Comparison of ENCODE assay signal across 9 cellular contexts in the genomic region with DNA sequence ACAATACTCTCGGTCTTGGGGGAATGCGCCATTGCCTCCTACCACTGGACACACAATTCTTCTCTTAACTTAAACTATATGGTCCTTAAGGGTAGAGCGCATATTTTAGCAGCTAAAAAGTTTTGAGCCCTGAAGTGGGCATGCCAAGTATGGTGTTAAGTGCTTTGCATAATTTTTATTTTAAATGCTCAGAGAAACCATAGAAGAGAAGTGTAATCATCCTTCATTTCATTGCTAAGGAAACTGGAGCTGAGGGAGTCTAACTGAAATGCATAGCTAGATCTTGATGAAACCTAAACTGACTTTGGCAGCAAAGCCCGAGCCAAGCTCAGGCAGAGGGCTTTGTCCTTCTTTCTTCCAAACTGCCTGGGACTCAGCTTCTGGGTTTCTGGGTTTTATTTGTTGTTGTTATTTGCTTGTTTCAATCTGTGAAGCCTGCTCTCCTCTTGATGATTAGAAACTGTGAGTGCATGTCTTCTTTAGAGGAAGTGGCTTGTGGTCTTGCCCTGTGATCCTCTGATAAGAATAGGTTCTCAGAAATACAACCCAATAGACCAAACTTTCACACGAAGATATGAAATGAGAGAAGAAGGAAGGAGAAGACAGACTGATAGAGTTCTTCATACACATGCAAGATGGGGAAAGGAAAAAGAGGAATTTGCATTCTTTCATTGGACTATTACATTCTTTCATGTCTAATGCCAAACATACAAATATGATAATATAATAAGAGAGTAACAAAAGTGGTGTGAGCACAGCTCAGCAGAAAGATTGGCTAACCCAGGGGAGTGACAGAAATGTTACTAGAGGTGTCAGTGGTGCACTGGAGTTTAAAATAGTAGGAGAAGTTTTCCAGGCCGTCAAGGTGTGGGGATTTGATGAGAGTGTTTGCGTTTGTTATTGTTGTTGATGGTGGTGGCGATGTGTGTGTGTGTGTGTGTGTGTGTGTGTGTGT. TPM values are rescaled to one million over a fixed set of nuclear protein-coding genes. Genes with fewer than 3 reads are reported as not detected.
A peak's percentile ranks its signal among the peaks of the same experiment; 100 is the strongest.
DNase-seq lines count a peak whose midpoint lies in the region; ATAC-seq and TF ChIP-seq lines count a peak whose summit lies in the region.
"Had no signal": no experiment of that assay in that cellular context is flagged by ENCODE, and none has a peak within 500 bp of the region (broad histone marks: within the 10 kb centered on the region; RNA-seq: fewer than 3 reads in every experiment).

No MANE protein-coding gene starts in this region.

- peaks cover 74 to 85% of the 10 kb centered on the region in 2 donors for H3K36me3 Mint-ChIP-seq in activated naive CD4-positive, alpha-beta T cell treated with anti-CD3 and anti-CD28 coated beads, Interleukin-2, amount 50 U/mL, for 72 hours

- peak overlapping the region; percentile 96 to 97 for H3K27ac Mint-ChIP-seq in activated naive CD4-positive, alpha-beta T cell treated with anti-CD3 and anti-CD28 coated beads, Interleukin-2, amount 50 U/mL, for 72 hours
- H3K27ac Mint-ChIP-seq: H9 had no signal

- DNase-seq in GM12864 (ENCODE audit: low read depth) (peak; percentile 64), NCI-H748 treated with DMSO at 0.1 percent for 48 hours (lab: John Stamatoyannopoulos, UW) (no peak), NCI-H1930 (lab: John Stamatoyannopoulos, UW) (no peak), NCI-H2029 (lab: John Stamatoyannopoulos, UW) (no peak)
- DNase-seq in activated naive CD4-positive, alpha-beta T cell treated with anti-CD3 and anti-CD28 coated beads, Interleukin-2, amount 50 U/mL, for 72 hours (ENCODE audit: low spot score in 2 of 2) = no peak
- DNase-seq in activated CD4-positive, CD25-positive, alpha-beta regulatory T cell (lab: John Stamatoyannopoulos, UW) = no peak
- DNase-seq: H9 had no signal

- ATAC-seq in GM21381 (IDR thresholded peaks at IDR 0.05; ENCODE audit: unreplicated experiment) (peak; percentile 98), HG03558 (IDR thresholded peaks at IDR 0.05; ENCODE audit: extremely low read depth, unreplicated experiment) (peak; percentile 96)
- peak; percentile 46 to 60 for ATAC-seq in activated naive CD4-positive, alpha-beta T cell treated with anti-CD3 and anti-CD28 coated beads, Interleukin-2, amount 50 U/mL, for 72 hours

- peaks cover 7 to 24% of the 10 kb centered on the region in 2 donors for H3K9me3 Mint-ChIP-seq in activated naive CD4-positive, alpha-beta T cell treated with anti-CD3 and anti-CD28 coated beads, Interleukin-2, amount 50 U/mL, for 72 hours
- H3K9me3 Mint-ChIP-seq: H9 had no signal

- no peak for TF ChIP-seq CTCF in GM12864 (IDR thresholded peaks at IDR 0.05; ENCODE audit: low read depth, low read length, missing control alignments)

- no peak overlapping the region for H3K4me3 ChIP-seq in GM12864 (ENCODE audit: low read depth, low read length)

RNA-seq across cellular contexts. Expression of a gene that starts 7.5 kb away (rescaled TPM):
- 10 to 100 TPM; 49.3 to 57.5 TPM for total RNA-seq in activated naive CD4-positive, alpha-beta T cell treated with anti-CD3 and anti-CD28 coated beads, Interleukin-2, amount 50 U/mL, for 72 hours

RNA-seq across cellular contexts. Expression of a gene that starts 32.1 kb away (rescaled TPM):
- 10 to 100 TPM in 1 of 2 donors, 1 to 10 TPM in 1; 2.7 to 11.1 TPM for total RNA-seq in activated naive CD4-positive, alpha-beta T cell treated with anti-CD3 and anti-CD28 coated beads, Interleukin-2, amount 50 U/mL, for 72 hours
- total RNA-seq: H9 had no signal

RNA-seq across cellular contexts. Expression of a gene that starts 44.0 kb away (rescaled TPM):
- 10 to 100 TPM in 1 of 2 donors, 1 to 10 TPM in 1; 1.6 to 13.6 TPM for total RNA-seq in activated naive CD4-positive, alpha-beta T cell treated with anti-CD3 and anti-CD28 coated beads, Interleukin-2, amount 50 U/mL, for 72 hours
